ENCODE assay signal across 15 cellular contexts in genomic region chr10:122333037-122333436, GRCh38. TPM values are rescaled to one million over a fixed set of nuclear protein-coding genes. Genes with fewer than 3 reads are reported as not detected.
DNase-seq lines count a peak whose midpoint lies in the region; ATAC-seq and TF ChIP-seq lines count a peak whose summit lies in the region.
"Had no signal": no experiment of that assay in that cellular context is flagged by ENCODE, and none has a peak within 500 bp of the region (broad histone marks: within the 10 kb centered on the region; RNA-seq: fewer than 3 reads in every experiment).

No MANE protein-coding gene starts in this region.

- H3K4me1 ChIP-seq in right atrium auricular region: no peaks in the 10 kb centered on the region

- no peaks in the 10 kb centered on the region for H3K27me3 ChIP-seq in right atrium auricular region

- no peak overlapping the region for H3K4me3 ChIP-seq in right atrium auricular region
- H3K4me3 ChIP-seq: smooth muscle cell had no signal

- H3K36me3 ChIP-seq in right atrium auricular region: no peaks in the 10 kb centered on the region

- ATAC-seq in HG02759 (IDR thresholded peaks at IDR 0.05; ENCODE audit: unreplicated experiment) (peak; percentile 53), GM18498 (IDR thresholded peaks at IDR 0.05; ENCODE audit: unreplicated experiment) (no peak), GM18520 (IDR thresholded peaks at IDR 0.05; ENCODE audit: unreplicated experiment) (no peak)

- peak; percentile 43 for DNase-seq in right atrium auricular region (ENCODE audit: low spot score)
- DNase-seq in cardiac septum (ENCODE audit: low spot score): no peak
- no peak for DNase-seq in caudate nucleus (lab: John Stamatoyannopoulos, UW)
- no peak for DNase-seq in NCI-H1048 (lab: John Stamatoyannopoulos, UW)
- DNase-seq: amniotic stem cell, NCI-H146, NCI-H526, T-helper 9 cell, trophoblast cell had no signal

- no peaks in the 10 kb centered on the region for H3K9me3 ChIP-seq in right atrium auricular region

- TF ChIP-seq CTCF in right atrium auricular region (IDR thresholded peaks at IDR 0.05): no peak

- intact Hi-C loops in cardiac septum (cut with DNase I): no loop called here

- H3K27ac ChIP-seq in right atrium auricular region (no peak overlapping the region), caudate nucleus (ENCODE audit: low read depth, low read length) (peak overlapping the region; percentile 95), temporal lobe (ENCODE audit: low read depth, low read length) (peak overlapping the region; percentile 98)
- H3K27ac ChIP-seq: HL-60 had no signal

RNA-seq across cellular contexts. Expression of gene PLEKHA1, which starts 41.5 kb away (rescaled TPM):
- total RNA-seq in right atrium auricular region: 10 to 100 TPM; 28.9 to 31.6 TPM
- total RNA-seq in cardiac septum: 46.2 TPM
- 26.3 TPM for total RNA-seq in temporal lobe

Comparison
In these comparisons a context has a peak if more than half of its experiments do, and no peak if none do; other contexts are left out.
1. H3K27ac ChIP-seq: peak in caudate nucleus (single experiment) and temporal lobe (single experiment); none in right atrium auricular region (0 of 2).